In genomic region chr14:54564799-54565235, GRCh38 we compare ENCODE assay signal across 8 cellular contexts. TPM values are rescaled to one million over a fixed set of nuclear protein-coding genes. Genes with fewer than 3 reads are reported as not detected.
DNase-seq lines count a peak whose midpoint lies in the region; ATAC-seq, FAIRE-seq and TF ChIP-seq lines count a peak whose summit lies in the region.

No MANE protein-coding gene starts in this region.

- no peaks in the 10 kb centered on the region for H3K36me3 Mint-ChIP-seq in WTC11

- H3K4me3 ChIP-seq in fibroblast of the aortic adventitia (ENCODE audit: low read depth, low read length) (peak overlapping the region; percentile 80), neuron (ENCODE audit: low read length) (peak overlapping the region; percentile 74)

- no peaks in the 10 kb centered on the region for H3K9me3 ChIP-seq in neuron (ENCODE audit: low read length)

- H3K27me3 Mint-ChIP-seq in WTC11 (ENCODE audit: low read depth), result peaks cover 36% of the 10 kb centered on the region

- DNase-seq in HPDE6-E6E7 (ENCODE audit: extremely low spot score) (peak; percentile 32), WTC11 (ENCODE audit: low spot score) (no peak), fibroblast of the aortic adventitia (ENCODE audit: low read depth) (peak; percentile 85)

- H3K4me3 Mint-ChIP-seq in WTC11, result peak overlapping the region; percentile 74

- POLR2A ChIA-PET in WTC11 (lab: Charles Lee), result interaction anchor here (1.5 to 2.7 kb wide), 3 partner anchors 120 to 209 kb away, joined by 5 to 19 read pairs (median 10); no protein-coding TSS in a partner anchor

- ATAC-seq in WTC11 (no peak), GM21786 (IDR thresholded peaks at IDR 0.05; ENCODE audit: unreplicated experiment) (no peak), HG02870 (IDR thresholded peaks at IDR 0.05; ENCODE audit: unreplicated experiment) (no peak), GM21360 (IDR thresholded peaks at IDR 0.05; ENCODE audit: unreplicated experiment) (no peak)

- no peaks in the 10 kb centered on the region for H3K9me3 Mint-ChIP-seq in WTC11

- H3K27me3 ChIP-seq in neuron (ENCODE audit: insufficient read depth, low read length), result no peaks in the 10 kb centered on the region

- peak; percentile 89 for FAIRE-seq in G401.6 (lab: Jason Lieb, UNC)

- no peaks in the 10 kb centered on the region for H3K36me3 ChIP-seq in neuron (ENCODE audit: insufficient read depth, low read length)

- peak overlapping the region; percentile 80 for H2AFZ ChIP-seq in neuron (ENCODE audit: low read depth, low read length)

- peaks cover 21% of the 10 kb centered on the region for H3K4me1 Mint-ChIP-seq in WTC11

- peaks cover 25% of the 10 kb centered on the region for H3K4me1 ChIP-seq in neuron (ENCODE audit: insufficient read depth, low read length)

- H3K27ac Mint-ChIP-seq in WTC11, result no peak overlapping the region

- TF ChIP-seq CTCF in WTC11 (IDR thresholded peaks at IDR 0.05), result no peak
- TF ChIP-seq CTCF in fibroblast of the aortic adventitia (IDR thresholded peaks at IDR 0.05; ENCODE audit: insufficient read depth, low read length), result peak; percentile 2

- CTCF ChIA-PET in WTC11 (lab: Charles Lee), result interaction anchor here (0.6 to 6.3 kb wide), 11 partner anchors 13 to 335 kb away, joined by 3 to 138 read pairs (median 4); partner anchors contain the start of genes CGRRF1 and GMFB

TF ChIP-seq in WTC11, 78 proteins besides CTCF, POLR2A, EP300 and RAD21:
- no peak for TF ChIP-seq PREB (CRISPR knock-in tag; IDR thresholded peaks at IDR 0.05; ENCODE audit: borderline replicate concordance)
- no peak for TF ChIP-seq ZNF671 (CRISPR knock-in tag; IDR thresholded peaks at IDR 0.05)
- no peak for TF ChIP-seq E2F1 (CRISPR knock-in tag; IDR thresholded peaks at IDR 0.05)
- no peak for TF ChIP-seq IRF1 (CRISPR knock-in tag; IDR thresholded peaks at IDR 0.05)
- TF ChIP-seq FOXK1 (CRISPR knock-in tag; IDR thresholded peaks at IDR 0.05), result 0 out of 2 replicates have a peak, but pooled peaks have one; percentile 43

RNA-seq across cellular contexts. Expression of gene SAMD4A, which starts 2.1 kb away (rescaled TPM):
- total RNA-seq in WTC11 (2021) (5.2 to 6.0 TPM (median 5.3 TPM) in 3 replicates), fibroblast of the aortic adventitia (ENCODE audit: low replicate concordance) (8.6 and 20.1 TPM in 2 replicates)

RNA-seq across cellular contexts. Expression of gene CGRRF1, which starts 55.1 kb away (rescaled TPM):
- total RNA-seq in WTC11 (2021), result 13.0 to 17.5 TPM (median 15.1 TPM) in 3 replicates
- total RNA-seq in fibroblast of the aortic adventitia (ENCODE audit: low replicate concordance), result 7.0 and 19.7 TPM in 2 replicates
